8 cellular contexts compared by ENCODE assay signal in genomic region chr11:124740277-124740882, GRCh38. TPM values are rescaled to one million over a fixed set of nuclear protein-coding genes. Genes with fewer than 3 reads are reported as not detected.
DNase-seq lines count a peak whose midpoint lies in the region; ATAC-seq and TF ChIP-seq lines count a peak whose summit lies in the region.

No MANE protein-coding gene starts in this region.

- peaks cover 16% of the 10 kb centered on the region for H3K9me3 Mint-ChIP-seq in glutamatergic neuron (ENCODE audit: unreplicated experiment)

- H3K4me3 ChIP-seq in retinal pigment epithelial cell (ENCODE audit: low read length): peak overlapping the region; percentile 53

- H3K36me3 Mint-ChIP-seq in glutamatergic neuron (ENCODE audit: unreplicated experiment): no peaks in the 10 kb centered on the region

- TF ChIP-seq CTCF in glutamatergic neuron (IDR thresholded peaks at IDR 0.05; ENCODE audit: partially characterized antibody, unreplicated experiment) (peak; percentile 74), retinal pigment epithelial cell (conservative IDR thresholded peaks at IDR 0.05; ENCODE audit: low read depth, low read length) (peak; percentile 45)

- H3K4me3 Mint-ChIP-seq in glutamatergic neuron (ENCODE audit: unreplicated experiment): peak overlapping the region; percentile 81

- peaks cover 36% of the 10 kb centered on the region for H3K4me1 Mint-ChIP-seq in glutamatergic neuron (ENCODE audit: low read depth, unreplicated experiment)

- peak; percentile 28 for ATAC-seq in HG02970 (IDR thresholded peaks at IDR 0.05; ENCODE audit: low FRiP score, unreplicated experiment)

- H3K27ac Mint-ChIP-seq in glutamatergic neuron (ENCODE audit: unreplicated experiment): no peak overlapping the region

- DNase-seq in NCI-H82 (lab: John Stamatoyannopoulos, UW) (peak; percentile 57), NCI-H82 treated with DMSO at 0.1 percent for 48 hours (lab: John Stamatoyannopoulos, UW; ENCODE audit: unreplicated experiment) (no peak), NOMO-1 treated with DMSO at 0.1 percent for 48 hours (lab: John Stamatoyannopoulos, UW; ENCODE audit: unreplicated experiment) (peak; percentile 49), glutamatergic neuron (no peak), retinal pigment epithelial cell (ENCODE audit: low read depth) (no peak), HuH-7.5 (ENCODE audit: low spot score) (no peak)
- DNase-seq in activated T-cell treated with anti-CD3 and anti-CD28 coated beads, Interleukin-2, amount 50 U/mL, for 48 hours: peak; percentile 74 to 81

- H3K27me3 Mint-ChIP-seq in glutamatergic neuron (ENCODE audit: unreplicated experiment): peaks cover 38% of the 10 kb centered on the region

RNA-seq across cellular contexts. Expression of gene NRGN, which starts 0.6 kb away (rescaled TPM):
- total RNA-seq in glutamatergic neuron (ENCODE audit: unreplicated experiment): 28.9 TPM

RNA-seq across cellular contexts. Expression of gene VSIG2, which starts 11.7 kb away (rescaled TPM):
- total RNA-seq in glutamatergic neuron (ENCODE audit: unreplicated experiment): not detected

RNA-seq across cellular contexts. Expression of gene ESAM, which starts 21.7 kb away (rescaled TPM):
- 0.54 TPM for total RNA-seq in glutamatergic neuron (ENCODE audit: unreplicated experiment)

RNA-seq across cellular contexts. Expression of gene MSANTD2, which starts 59.8 kb away (rescaled TPM):
- total RNA-seq in glutamatergic neuron (ENCODE audit: unreplicated experiment): 22.8 TPM

Comparison
In these comparisons a context has a peak if more than half of its experiments do, and no peak if none do; other contexts are left out.
1. DNase-seq: peak in NCI-H82 (single experiment), NOMO-1 treated with DMSO at 0.1 percent for 48 hours (single experiment) and activated T-cell treated with anti-CD3 and anti-CD28 coated beads, Interleukin-2, amount 50 U/mL, for 48 hours (2 of 2); none in NCI-H82 treated with DMSO at 0.1 percent for 48 hours (single experiment), glutamatergic neuron (single experiment), retinal pigment epithelial cell (single experiment) and HuH-7.5 (single experiment).